8 cellular contexts compared by ENCODE assay signal in genomic region chr12:4214912-4215861, GRCh38. TPM values are rescaled to one million over a fixed set of nuclear protein-coding genes. Genes with fewer than 3 reads are reported as not detected.
DNase-seq lines count a peak whose midpoint lies in the region; ATAC-seq and TF ChIP-seq lines count a peak whose summit lies in the region.

No MANE protein-coding gene starts in this region.

- H3K4me1 Mint-ChIP-seq in activated T-helper 2 cell treated with anti-CD3 and anti-CD28 coated beads, Interferon-gamma antibody, Interleukin-2, Interleukin-4, amounts not matched to agents 10 μg/mL and 5 μg/mL and 100 μg/mL, durations not matched to agents 14 hours and 24 hours and 36 hours (ENCODE audit: low read depth) = peaks cover 46% of the 10 kb centered on the region
- H3K4me1 Mint-ChIP-seq in endothelial cell (ENCODE audit: unreplicated experiment) = no peaks in the 10 kb centered on the region

- ATAC-seq in GM21447 (IDR thresholded peaks at IDR 0.05; ENCODE audit: unreplicated experiment) = peak; percentile 67

- DNase-seq in KG1 (lab: John Stamatoyannopoulos, UW) = peak; percentile 54
- DNase-seq in activated T-helper 2 cell treated with anti-CD3 and anti-CD28 coated beads, Interferon-gamma antibody, Interleukin-2, Interleukin-4, amounts not matched to agents 10 μg/mL and 5 μg/mL and 100 μg/mL, durations not matched to agents 14 hours and 24 hours and 36 hours (ENCODE audit: low spot score) = peak; percentile 22
- DNase-seq in midbrain (lab: John Stamatoyannopoulos, UW) = peak; percentile 39
- DNase-seq in endothelial cell (ENCODE audit: low spot score) = no peak
- DNase-seq in GM03348 (ENCODE audit: low spot score) = no peak
- no peak for DNase-seq in NCI-H446 (lab: John Stamatoyannopoulos, UW)

- H3K9me3 Mint-ChIP-seq in activated T-helper 2 cell treated with anti-CD3 and anti-CD28 coated beads, Interferon-gamma antibody, Interleukin-2, Interleukin-4, amounts not matched to agents 10 μg/mL and 5 μg/mL and 100 μg/mL, durations not matched to agents 14 hours and 24 hours and 36 hours = no peaks in the 10 kb centered on the region
- H3K9me3 Mint-ChIP-seq in endothelial cell (ENCODE audit: unreplicated experiment) = no peaks in the 10 kb centered on the region

- TF ChIP-seq POLR2A in GM10847 (IDR thresholded peaks at IDR 0.05; ENCODE audit: extremely low read depth, insufficient read length) = peak; percentile 9

- peak overlapping the region; percentile 70 for H3K27ac Mint-ChIP-seq in activated T-helper 2 cell treated with anti-CD3 and anti-CD28 coated beads, Interferon-gamma antibody, Interleukin-2, Interleukin-4, amounts not matched to agents 10 μg/mL and 5 μg/mL and 100 μg/mL, durations not matched to agents 14 hours and 24 hours and 36 hours
- H3K27ac Mint-ChIP-seq in endothelial cell (ENCODE audit: unreplicated experiment) = no peak overlapping the region

- no peak for TF ChIP-seq CTCF in endothelial cell (IDR thresholded peaks at IDR 0.05; ENCODE audit: unreplicated experiment)

- H3K36me3 Mint-ChIP-seq in activated T-helper 2 cell treated with anti-CD3 and anti-CD28 coated beads, Interferon-gamma antibody, Interleukin-2, Interleukin-4, amounts not matched to agents 10 μg/mL and 5 μg/mL and 100 μg/mL, durations not matched to agents 14 hours and 24 hours and 36 hours (ENCODE audit: low read depth) = no peaks in the 10 kb centered on the region
- H3K36me3 Mint-ChIP-seq in endothelial cell (ENCODE audit: low read depth, unreplicated experiment) = no peaks in the 10 kb centered on the region

- peaks cover 2% of the 10 kb centered on the region for H3K27me3 Mint-ChIP-seq in activated T-helper 2 cell treated with anti-CD3 and anti-CD28 coated beads, Interferon-gamma antibody, Interleukin-2, Interleukin-4, amounts not matched to agents 10 μg/mL and 5 μg/mL and 100 μg/mL, durations not matched to agents 14 hours and 24 hours and 36 hours (ENCODE audit: low read depth)
- no peaks in the 10 kb centered on the region for H3K27me3 Mint-ChIP-seq in endothelial cell (ENCODE audit: unreplicated experiment)

- peak overlapping the region; percentile 46 for H3K4me3 Mint-ChIP-seq in activated T-helper 2 cell treated with anti-CD3 and anti-CD28 coated beads, Interferon-gamma antibody, Interleukin-2, Interleukin-4, amounts not matched to agents 10 μg/mL and 5 μg/mL and 100 μg/mL, durations not matched to agents 14 hours and 24 hours and 36 hours (ENCODE audit: low read depth)
- H3K4me3 Mint-ChIP-seq in endothelial cell (ENCODE audit: unreplicated experiment) = no peak overlapping the region

- intact Hi-C loops in activated T-helper 2 cell treated with anti-CD3 and anti-CD28 coated beads, Interferon-gamma antibody, Interleukin-2, Interleukin-4, amounts not matched to agents 10 μg/mL and 5 μg/mL and 100 μg/mL, durations not matched to agents 14 hours and 24 hours and 36 hours (cut with micrococcal nuclease) = loop anchor here (1.0 to 2.0 kb wide), 2 partner anchors 36 to 108 kb away; no protein-coding TSS in a partner anchor

RNA-seq across cellular contexts. Expression of gene CCND2, which starts 58.4 kb away (rescaled TPM):
- 557 and 561 TPM in 2 replicates for total RNA-seq in activated T-helper 2 cell treated with anti-CD3 and anti-CD28 coated beads, Interferon-gamma antibody, Interleukin-2, Interleukin-4, amounts not matched to agents 10 μg/mL and 5 μg/mL and 100 μg/mL, durations not matched to agents 14 hours and 24 hours and 36 hours
- total RNA-seq in endothelial cell (ENCODE audit: unreplicated experiment) = 88.1 TPM

Comparison
In these comparisons a context has a peak if more than half of its experiments do, and no peak if none do; other contexts are left out.
1. DNase-seq: peak in KG1 (single experiment), activated T-helper 2 cell treated with anti-CD3 and anti-CD28 coated beads, Interferon-gamma antibody, Interleukin-2, Interleukin-4, amounts not matched to agents 10 μg/mL and 5 μg/mL and 100 μg/mL, durations not matched to agents 14 hours and 24 hours and 36 hours (single experiment) and midbrain (single experiment); none in endothelial cell (single experiment), GM03348 (single experiment) and NCI-H446 (0 of 2).